21 cellular contexts compared by ENCODE assay signal in genomic region chr4:11503166-11503565, GRCh38.
A peak's percentile ranks its signal among the peaks of the same experiment; 100 is the strongest.
DNase-seq lines count a peak whose midpoint lies in the region; ATAC-seq, FAIRE-seq and TF ChIP-seq lines count a peak whose summit lies in the region.
"Had no signal": no experiment of that assay in that cellular context is flagged by ENCODE, and none has a peak within 500 bp of the region (broad histone marks: within the 10 kb centered on the region; RNA-seq: fewer than 3 reads in every experiment).

No MANE protein-coding gene starts in this region.

- no peak for FAIRE-seq in HepG2 (lab: Jason Lieb, UNC)

- POLR2A ChIA-PET in HepG2 (lab: Yijun Ruan, JAX) = no interaction called here

- no peaks in the 10 kb centered on the region for H3K79me2 ChIP-seq in HepG2 (ENCODE audit: insufficient read depth, low read length)

- in situ Hi-C loops in HepG2 (cut with HindIII; ENCODE audit: extremely low pct_ligation_motif_present, low pct_unique_long_range_greater_than_20kb) = no loop called here

- no peaks in the 10 kb centered on the region for H3K27me3 ChIP-seq in liver (ENCODE audit: control insufficient read depth in 4 of 4, insufficient read depth in 4 of 4, low read length in 3 of 4)
- H3K27me3 ChIP-seq in HepG2 (ENCODE audit: control insufficient read depth in 1 of 2, insufficient read depth in 2 of 2, low read length in 2 of 2) = no peaks in the 10 kb centered on the region
- no peaks in the 10 kb centered on the region for H3K27me3 ChIP-seq in gastroesophageal sphincter
- H3K27me3 ChIP-seq in aorta (ENCODE audit: control insufficient read depth in 1 of 2, insufficient read depth in 2 of 2, low read length in 1 of 2) = no peaks in the 10 kb centered on the region
- H3K27me3 ChIP-seq: gastrocnemius medialis had no signal

- no peak overlapping the region for H3K4me2 ChIP-seq in HepG2 (ENCODE audit: low read depth, low read length)

- H3K9me3 ChIP-seq in liver (ENCODE audit: control insufficient read depth in 4 of 4, low read length in 3 of 4) (no peaks in the 10 kb centered on the region), HepG2 (ENCODE audit: low read length) (peaks cover 37% of the 10 kb centered on the region), gastroesophageal sphincter (peaks cover 0 to 4% (median 0%) of the 10 kb centered on the region in 3 donors), aorta (ENCODE audit: control insufficient read depth, low read length) (peaks cover 2% of the 10 kb centered on the region)
- H3K9me3 ChIP-seq: gastrocnemius medialis, prostate gland had no signal

- intact Hi-C loops in HepG2 (cut with micrococcal nuclease; ENCODE audit: unreplicated experiment) = no loop called here
- intact Hi-C loops in aorta (cut with DNase I) = no loop called here

- DNase-seq in HepG2 (ENCODE audit: low spot score) (no peak), left lobe of liver (ENCODE audit: low spot score) (peak; percentile 46), aorta (no peak), COLO668 (lab: John Stamatoyannopoulos, UW; ENCODE audit: unreplicated experiment) (no peak)
- no peak for DNase-seq in activated CD4-positive, alpha-beta T cell treated with anti-CD3 and anti-CD28 coated beads, Interleukin-2, amount 50 U/mL, for 1 hour
- DNase-seq: ACHN; activated CD4-positive, alpha-beta T cell treated with anti-CD3 and anti-CD28 coated beads, Interleukin-2, amount 50 U/mL, for 4 hours; activated naive CD4-positive, alpha-beta T cell; activated T-cell treated with anti-CD3 and anti-CD28 coated beads for 4 hours; effector CD8-positive, alpha-beta T cell; gastrocnemius medialis; GF-D8; GM23248; NCI-H1105 treated with DMSO at 0.1 percent for 48 hours; RPMI8226 had no signal

- H3K9ac ChIP-seq in liver (ENCODE audit: low read depth in 1 of 2, low read length in 2 of 2) = no peak overlapping the region
- no peak overlapping the region for H3K9ac ChIP-seq in HepG2 (ENCODE audit: insufficient read depth, low read depth, low read length)
- H3K9ac ChIP-seq: GM23248 had no signal

- TF ChIP-seq POLR2A in HepG2 (IDR thresholded peaks at IDR 0.05; ENCODE audit: insufficient read depth in 1 of 2, low read depth in 2 of 2, low read length in 2 of 2) (no peak), gastroesophageal sphincter (IDR thresholded peaks at IDR 0.05) (no peak)

- TF ChIP-seq EP300 in HepG2 (IDR thresholded peaks at IDR 0.05; ENCODE audit: low read depth in 2 of 2, low read length in 2 of 2) (no peak), HepG2 (CRISPR knock-in tag; IDR thresholded peaks at IDR 0.05; ENCODE audit: borderline replicate concordance) (no peak), gastroesophageal sphincter (IDR thresholded peaks at IDR 0.05) (no peak)

- H3K27ac ChIP-seq in liver (ENCODE audit: low read depth in 1 of 2, low read length in 2 of 2) = no peak overlapping the region
- H3K27ac ChIP-seq in HepG2 (ENCODE audit: extremely low read length, insufficient read depth, low read length) = no peak overlapping the region
- H3K27ac ChIP-seq in gastroesophageal sphincter = no peak overlapping the region
- H3K27ac ChIP-seq in aorta (ENCODE audit: low read depth in 1 of 2, low read length in 2 of 2) = no peak overlapping the region
- H3K27ac ChIP-seq: C4-2B, gastrocnemius medialis, GM23248, prostate gland had no signal

- no peaks in the 10 kb centered on the region for H3K36me3 ChIP-seq in liver (ENCODE audit: control insufficient read depth in 4 of 4, insufficient read depth in 3 of 4, low read depth in 1 of 4, low read length in 3 of 4)
- no peaks in the 10 kb centered on the region for H3K36me3 ChIP-seq in HepG2 (replicated peaks in 1 of 2; ENCODE audit: control insufficient read depth in 1 of 2, insufficient read depth in 2 of 2, low read length in 2 of 2)
- H3K36me3 ChIP-seq in gastroesophageal sphincter = no peaks in the 10 kb centered on the region
- no peaks in the 10 kb centered on the region for H3K36me3 ChIP-seq in aorta (ENCODE audit: control insufficient read depth in 1 of 2, insufficient read depth in 2 of 2, low read length in 1 of 2)
- H3K36me3 ChIP-seq: gastrocnemius medialis, prostate gland had no signal

- TF ChIP-seq CTCF in liver (IDR thresholded peaks at IDR 0.05; ENCODE audit: low read depth, low read length, missing input control) (no peak), HepG2 (CRISPR knock-in tag; IDR thresholded peaks at IDR 0.05) (no peak), gastroesophageal sphincter (IDR thresholded peaks at IDR 0.05) (no peak)

- peak in 1 of 2 donors; percentile 25 for TF ChIP-seq RAD21 in liver (IDR thresholded peaks at IDR 0.05)
- no peak for TF ChIP-seq RAD21 in HepG2 (CRISPR knock-in tag; IDR thresholded peaks at IDR 0.05)

- no peak overlapping the region for H2AFZ ChIP-seq in HepG2 (ENCODE audit: low read length)
- H2AFZ ChIP-seq: GM23248 had no signal

- WGBS in liver = 32% methylated on average over 3 of the region's 3 CpGs
- WGBS in HepG2 (ENCODE audit: low lambda C conversion rate) = 21% methylated on average over 3 of the region's 3 CpGs
- WGBS in gastroesophageal sphincter (ENCODE audit: low coverage in 1 of 2), 2 donors = 51 to 54% methylated on average over 2 to 3 of the region's 3 CpGs
- 56 to 57% methylated on average over 3 of the region's 3 CpGs for WGBS in aorta, 2 donors

- CTCF ChIA-PET in HepG2 (lab: Yijun Ruan, JAX; ENCODE audit: low intra/inter-chr PET ratio, low total read pairs) = no interaction called here

- H3K4me1 ChIP-seq in liver (ENCODE audit: control insufficient read depth in 4 of 4, insufficient read depth in 4 of 4, low read length in 3 of 4) = no peaks in the 10 kb centered on the region
- H3K4me1 ChIP-seq in HepG2 (ENCODE audit: insufficient read depth, low read length) = no peaks in the 10 kb centered on the region
- H3K4me1 ChIP-seq in gastroesophageal sphincter = no peaks in the 10 kb centered on the region
- H3K4me1 ChIP-seq in aorta (ENCODE audit: control insufficient read depth in 1 of 2, insufficient read depth in 2 of 2, low read length in 2 of 2) = no peaks in the 10 kb centered on the region
- H3K4me1 ChIP-seq: gastrocnemius medialis, prostate gland had no signal

- H3K4me3 ChIP-seq in liver (ENCODE audit: low read depth in 1 of 3, low read length in 3 of 3) (no peak overlapping the region), HepG2 (replicated peaks in 1 of 3; ENCODE audit: insufficient read depth in 1 of 3, low read depth in 2 of 3, low read length in 3 of 3) (no peak overlapping the region), gastroesophageal sphincter (no peak overlapping the region), aorta (ENCODE audit: low read length in 2 of 2) (no peak overlapping the region)
- H3K4me3 ChIP-seq: gastrocnemius medialis, GM23248, prostate gland had no signal

- ATAC-seq in HepG2 (no peak), gastroesophageal sphincter (peak; percentile 28), left lobe of liver (peak; percentile 54), aorta (ENCODE audit: low FRiP score) (peak; percentile 41), GM21717 (IDR thresholded peaks at IDR 0.05; ENCODE audit: unreplicated experiment) (no peak)
- ATAC-seq: esophagus mucosa, gastrocnemius medialis had no signal

- H4K20me1 ChIP-seq in HepG2 (ENCODE audit: insufficient read depth, low read length) = no peaks in the 10 kb centered on the region

- no TSS peak for BruUV-seq in HepG2 (replicated peaks; lab: Mats Ljungman, UMichigan)

TF ChIP-seq in liver, 16 proteins besides CTCF, POLR2A, EP300 and RAD21:
- TF ChIP-seq MAX (IDR thresholded peaks at IDR 0.05) (no peak), NR2F2 (IDR thresholded peaks at IDR 0.05) (peak; percentile 83), TAF1 (conservative IDR thresholded peaks at IDR 0.05) (no peak), FOXA1 (IDR thresholded peaks at IDR 0.05) (no peak), ATF3 (IDR thresholded peaks at IDR 0.05) (no peak), SP1 (IDR thresholded peaks at IDR 0.05) (peak; percentile 38), RXRA (IDR thresholded peaks at IDR 0.05) (peak in 1 of 2 donors; percentile 48)
TF ChIP-seq in liver: peak in this region for 3.

TF ChIP-seq in HepG2, 621 proteins besides CTCF, POLR2A, EP300 and RAD21 (continues in another document):
- TF ChIP-seq HNF1B (CRISPR knock-in tag; IDR thresholded peaks at IDR 0.05) (no peak), FUBP1 (CRISPR knock-in tag; IDR thresholded peaks at IDR 0.05; ENCODE audit: borderline replicate concordance) (no peak), ZNF577 (CRISPR knock-in tag; IDR thresholded peaks at IDR 0.05; ENCODE audit: borderline replicate concordance, low read depth) (no peak)

Comparison
In these comparisons a context has a peak if more than half of its experiments do, and no peak if none do; other contexts are left out.
1. ATAC-seq: peak in gastroesophageal sphincter (single experiment), left lobe of liver (single experiment) and aorta (single experiment); none in HepG2 (single experiment) and GM21717 (single experiment).